ENCODE assay signal across 8 cellular contexts in genomic region chr4:139555705-139556070, GRCh38. TPM values are rescaled to one million over a fixed set of nuclear protein-coding genes. Genes with fewer than 3 reads are reported as not detected.
DNase-seq lines count a peak whose midpoint lies in the region; ATAC-seq lines count a peak whose summit lies in the region.

No MANE protein-coding gene starts in this region.

- H3K4me3 Mint-ChIP-seq in activated T-cell treated with anti-CD3 and anti-CD28 coated beads, Interleukin-2, amount 50 U/mL, for 72 hours, result peak overlapping the region; percentile 89 to 99
- peak overlapping the region; percentile 89 for H3K4me3 Mint-ChIP-seq in activated T-helper 17 cell treated with anti-CD3 and anti-CD28 coated beads, Interleukin-2, amount 50 U/mL, for 72 hours

- ATAC-seq in activated T-cell treated with anti-CD3 and anti-CD28 coated beads, Interleukin-2, amount 50 U/mL, for 72 hours (replicated peaks in 1 of 2), result peak; percentile 16 to 23
- ATAC-seq in HG03280 (IDR thresholded peaks at IDR 0.05; ENCODE audit: unreplicated experiment), result peak; percentile 21
- peak; percentile 9 for ATAC-seq in activated T-helper 17 cell treated with anti-CD3 and anti-CD28 coated beads, Interleukin-2, amount 50 U/mL, for 72 hours (replicated peaks)
- ATAC-seq in Right ventricle myocardium superior (ENCODE audit: poor library complexity), result peak; percentile 45

- no peak for DNase-seq in activated T-cell treated with anti-CD3 and anti-CD28 coated beads, Interleukin-2, amount 50 U/mL, for 72 hours
- DNase-seq in activated T-cell treated with anti-CD3 and anti-CD28 coated beads for 4 hours (no peak), Right ventricle myocardium superior (peak; percentile 75), posterior vena cava (ENCODE audit: low spot score) (peak; percentile 89), NCI-H1436 (lab: John Stamatoyannopoulos, UW) (no peak), NCI-H1092 (lab: John Stamatoyannopoulos, UW) (no peak)

- H3K4me1 Mint-ChIP-seq in activated T-cell treated with anti-CD3 and anti-CD28 coated beads, Interleukin-2, amount 50 U/mL, for 72 hours (ENCODE audit: low read depth), result peaks cover 66% of the 10 kb centered on the region
- peaks cover 52% of the 10 kb centered on the region for H3K4me1 Mint-ChIP-seq in activated T-helper 17 cell treated with anti-CD3 and anti-CD28 coated beads, Interleukin-2, amount 50 U/mL, for 72 hours

- H3K27ac Mint-ChIP-seq in activated T-cell treated with anti-CD3 and anti-CD28 coated beads, Interleukin-2, amount 50 U/mL, for 72 hours, result peak overlapping the region; percentile 92
- H3K27ac Mint-ChIP-seq in activated T-helper 17 cell treated with anti-CD3 and anti-CD28 coated beads, Interleukin-2, amount 50 U/mL, for 72 hours, result peak overlapping the region; percentile 99

- H3K27me3 Mint-ChIP-seq in activated T-cell treated with anti-CD3 and anti-CD28 coated beads, Interleukin-2, amount 50 U/mL, for 72 hours (ENCODE audit: low read depth), result peaks cover 7% of the 10 kb centered on the region
- H3K27me3 Mint-ChIP-seq in activated T-helper 17 cell treated with anti-CD3 and anti-CD28 coated beads, Interleukin-2, amount 50 U/mL, for 72 hours, result no peaks in the 10 kb centered on the region

- H3K9me3 Mint-ChIP-seq in activated T-cell treated with anti-CD3 and anti-CD28 coated beads, Interleukin-2, amount 50 U/mL, for 72 hours, result no peaks in the 10 kb centered on the region
- H3K9me3 Mint-ChIP-seq in activated T-helper 17 cell treated with anti-CD3 and anti-CD28 coated beads, Interleukin-2, amount 50 U/mL, for 72 hours, result no peaks in the 10 kb centered on the region

- intact Hi-C loops in Right ventricle myocardium superior (cut with DNase I) (no loop called here), posterior vena cava (cut with DNase I) (no loop called here)

- peaks cover 9 to 10% of the 10 kb centered on the region in 2 donors for H3K36me3 Mint-ChIP-seq in activated T-cell treated with anti-CD3 and anti-CD28 coated beads, Interleukin-2, amount 50 U/mL, for 72 hours (ENCODE audit: insufficient read depth in 2 of 2)
- peaks cover 32% of the 10 kb centered on the region for H3K36me3 Mint-ChIP-seq in activated T-helper 17 cell treated with anti-CD3 and anti-CD28 coated beads, Interleukin-2, amount 50 U/mL, for 72 hours (ENCODE audit: low read depth)

RNA-seq across cellular contexts. Expression of gene SETD7, which starts 0.3 kb away (rescaled TPM):
- total RNA-seq in activated T-cell treated with anti-CD3 and anti-CD28 coated beads, Interleukin-2, amount 50 U/mL, for 72 hours, result 10 to 100 TPM; 19.8 to 20.8 TPM
- total RNA-seq in activated T-helper 17 cell treated with anti-CD3 and anti-CD28 coated beads, Interleukin-2, amount 50 U/mL, for 72 hours, result 10 to 100 TPM; 18.0 to 22.7 TPM
- total RNA-seq in Right ventricle myocardium superior (46.3 TPM), posterior vena cava (10 to 100 TPM; 69.0 to 75.4 TPM)

Comparison
In these comparisons a context has a peak if more than half of its experiments do, and no peak if none do; other contexts are left out.
1. DNase-seq: peak in Right ventricle myocardium superior (single experiment) and posterior vena cava (single experiment); none in activated T-cell treated with anti-CD3 and anti-CD28 coated beads, Interleukin-2, amount 50 U/mL, for 72 hours (0 of 2), activated T-cell treated with anti-CD3 and anti-CD28 coated beads for 4 hours (single experiment), NCI-H1436 (single experiment) and NCI-H1092 (single experiment).
2. Peak in every context shown above with its lines, with median percentiles within 50 percentile points of each other: ATAC-seq.